31 cellular contexts compared by ENCODE assay signal in genomic region chr19:14974488-14974887, GRCh38. TPM values are rescaled to one million over a fixed set of nuclear protein-coding genes. Genes with fewer than 3 reads are reported as not detected.
"Had no signal": no experiment of that assay in that cellular context is flagged by ENCODE, and none has a peak within 500 bp of the region (broad histone marks: within the 10 kb centered on the region; RNA-seq: fewer than 3 reads in every experiment).

No MANE protein-coding gene starts in this region.

- H3K27ac ChIP-seq: stomach, suprapubic skin, testis, thoracic aorta, thyroid gland, tibial artery, tibial nerve, transverse colon, upper lobe of left lung, upper lobe of right lung, uterus, vagina had no signal

- ATAC-seq: stimulated activated effector memory CD8-positive, alpha-beta T cell treated with anti-CD3 and anti-CD28 coated beads, Interleukin-12 subunit alpha, Interleukin-12 subunit beta, amount 100 ng/mL, for 72 hours; stimulated activated memory B cell treated with anti-CD40 and anti-IgM and Interleukin-4, amounts not matched to agents 10 μg/mL and 1 μg/mL and 100 μg/mL, for 72 hours; stimulated activated naive B cell treated with anti-CD40 and anti-IgM and Interleukin-4, amounts not matched to agents 10 μg/mL and 1 μg/mL and 100 μg/mL, for 72 hours; stimulated activated naive CD8-positive, alpha-beta T cell treated with anti-CD3 and anti-CD28 coated beads, Interleukin-15, amount 100 ng/mL, for 72 hours; stimulated activated naive CD8-positive, alpha-beta T cell treated with anti-CD3 and anti-CD28 coated beads, Interleukin-15, Interleukin-2, amounts not matched to agents 100 U/mL and 50 U/mL, for 24 hours; upper lobe of right lung had no signal

- FAIRE-seq: urothelium cell line had no signal

- H3K27me3 ChIP-seq: testis, thyroid gland, uterus, vagina had no signal

- DNase-seq: stimulated activated CD4-positive, alpha-beta T cell treated with anti-CD3 and anti-CD28 coated beads, Interleukin-2, amount 100 ng/mL, for 48 hours; stimulated activated CD4-positive, alpha-beta T cell treated with anti-CD3 and anti-CD28 coated beads, Interleukin-4, amount 100 ng/mL, for 1 hour; stimulated activated CD4-positive, alpha-beta T cell treated with anti-CD3 and anti-CD28 coated beads, Interleukin-4, amount 100 ng/mL, for 24 hours; stimulated activated CD4-positive, alpha-beta T cell treated with anti-CD3 and anti-CD28 coated beads, Interleukin-4, amount 100 ng/mL, for 4 hours; stimulated activated CD8-positive, alpha-beta memory T cell treated with anti-CD3 and anti-CD28 coated beads, Interleukin-4, amount 100 ng/mL, for 48 hours; stimulated activated naive B cell treated with anti-CD40 and anti-IgM and Interleukin-4, amounts not matched to agents 10 μg/mL and 1 μg/mL and 100 μg/mL, for 72 hours; stimulated activated naive CD4-positive, alpha-beta T cell; stimulated activated naive CD4-positive, alpha-beta T cell treated with Interleukin-2 at 50 U/mL for 16 hours; stimulated activated naive CD8-positive, alpha-beta T cell treated with anti-CD3 and anti-CD28 coated beads, Interleukin-15, amount 100 ng/mL, for 72 hours; stimulated activated naive CD8-positive, alpha-beta T cell treated with anti-CD3 and anti-CD28 coated beads, Interleukin-15, Interleukin-2, amounts not matched to agents 100 U/mL and 50 U/mL, for 24 hours; stomach; testis; thyroid gland; tibial artery; transverse colon; trophoblast cell; upper lobe of left lung; upper lobe of right lung; uterus had no signal

- H3K4me3 ChIP-seq: stomach, suprapubic skin, testis, thoracic aorta, thyroid gland, tibial artery, tibial nerve, transverse colon, upper lobe of left lung, upper lobe of right lung, uterus, vagina had no signal

- H3K36me3 ChIP-seq: stomach, suprapubic skin, thoracic aorta, thyroid gland, tibial artery, tibial nerve, transverse colon, upper lobe of left lung, upper lobe of right lung, uterus, vagina had no signal

- H3K9me3 ChIP-seq: suprapubic skin, testis, thoracic aorta, thyroid gland, tibial artery, transverse colon, upper lobe of left lung, upper lobe of right lung, uterus, vagina had no signal

- H3K4me1 ChIP-seq: testis, thyroid gland, upper lobe of right lung had no signal

RNA-seq across cellular contexts. Expression of gene SLC1A6, which starts 5.2 kb away (rescaled TPM):
- total RNA-seq: subcutaneous adipose tissue, thoracic aorta, tibial nerve, transverse colon, upper lobe of left lung, upper lobe of right lung, urinary bladder, vagina had no signal
- polyA plus RNA-seq: stomach, urinary bladder had no signal

RNA-seq across cellular contexts. Expression of gene OR7C2, which starts 33.2 kb away (rescaled TPM):
- total RNA-seq: stomach, subcutaneous adipose tissue, suprapubic skin, temporal lobe, testis, thoracic aorta, thyroid gland, tibial nerve, transverse colon, upper lobe of left lung, upper lobe of right lung, ureter, urinary bladder, uterus, vagina had no signal
- polyA plus RNA-seq: stomach, thymus, urinary bladder had no signal
